ENCODE assay signal across 9 cellular contexts in genomic region chr15:90414408-90415028, GRCh38. TPM values are rescaled to one million over a fixed set of nuclear protein-coding genes. Genes with fewer than 3 reads are reported as not detected.
DNase-seq lines count a peak whose midpoint lies in the region; ATAC-seq and TF ChIP-seq lines count a peak whose summit lies in the region.
"Had no signal": no experiment of that assay in that cellular context is flagged by ENCODE, and none has a peak within 500 bp of the region (broad histone marks: within the 10 kb centered on the region; RNA-seq: fewer than 3 reads in every experiment).

No MANE protein-coding gene starts in this region.

- peaks cover 58% of the 10 kb centered on the region for H3K4me1 Mint-ChIP-seq in T-helper 2 cell treated with Interferon-gamma antibody and Interleukin-4, amounts not matched to agents 5 μg/mL and 100 μg/mL, for 36 hours (ENCODE audit: low read depth)
- H3K4me1 Mint-ChIP-seq in activated CD8-positive, alpha-beta T cell treated with anti-CD3 and anti-CD28 coated beads, Interleukin-2, amount 10 ng/mL, durations not matched to agents 7 days and 5 days (ENCODE audit: low read depth): peaks cover 78% of the 10 kb centered on the region

- H3K4me3 Mint-ChIP-seq in T-helper 2 cell treated with Interferon-gamma antibody and Interleukin-4, amounts not matched to agents 5 μg/mL and 100 μg/mL, for 36 hours: peak overlapping the region; percentile 57
- no peak overlapping the region for H3K4me3 Mint-ChIP-seq in activated CD8-positive, alpha-beta T cell treated with anti-CD3 and anti-CD28 coated beads, Interleukin-2, amount 10 ng/mL, durations not matched to agents 7 days and 5 days

- H3K27ac Mint-ChIP-seq in T-helper 2 cell treated with Interferon-gamma antibody and Interleukin-4, amounts not matched to agents 5 μg/mL and 100 μg/mL, for 36 hours: peak overlapping the region; percentile 76
- peak overlapping the region; percentile 26 for H3K27ac Mint-ChIP-seq in activated CD8-positive, alpha-beta T cell treated with anti-CD3 and anti-CD28 coated beads, Interleukin-2, amount 10 ng/mL, durations not matched to agents 7 days and 5 days

- POLR2A ChIA-PET in activated CD8-positive, alpha-beta T cell treated with anti-CD3 and anti-CD28 coated beads, Interleukin-2, amount 10 ng/mL, durations not matched to agents 7 days and 5 days (lab: Charles Lee): interaction anchor here (2.3 kb wide), 1 partner anchor 26 kb away, joined by 12 read pairs; the partner anchor contains the start of gene IQGAP1

- no peaks in the 10 kb centered on the region for H3K27me3 Mint-ChIP-seq in T-helper 2 cell treated with Interferon-gamma antibody and Interleukin-4, amounts not matched to agents 5 μg/mL and 100 μg/mL, for 36 hours (ENCODE audit: low read depth)
- H3K27me3 Mint-ChIP-seq in activated CD8-positive, alpha-beta T cell treated with anti-CD3 and anti-CD28 coated beads, Interleukin-2, amount 10 ng/mL, durations not matched to agents 7 days and 5 days (ENCODE audit: low read depth): no peaks in the 10 kb centered on the region

- no peak for TF ChIP-seq CTCF in foreskin fibroblast (IDR thresholded peaks at IDR 0.05; ENCODE audit: low read depth, low read length)

- peaks cover 2% of the 10 kb centered on the region for H3K9me3 Mint-ChIP-seq in T-helper 2 cell treated with Interferon-gamma antibody and Interleukin-4, amounts not matched to agents 5 μg/mL and 100 μg/mL, for 36 hours
- H3K9me3 Mint-ChIP-seq in activated CD8-positive, alpha-beta T cell treated with anti-CD3 and anti-CD28 coated beads, Interleukin-2, amount 10 ng/mL, durations not matched to agents 7 days and 5 days (ENCODE audit: insufficient read depth): peaks cover 5% of the 10 kb centered on the region

- CTCF ChIA-PET in activated CD8-positive, alpha-beta T cell treated with anti-CD3 and anti-CD28 coated beads, Interleukin-2, amount 10 ng/mL, durations not matched to agents 7 days and 5 days (lab: Charles Lee): interaction anchor here (0.8 to 1.3 kb wide), 3 partner anchors 11 to 121 kb away, joined by 3 to 7 read pairs (median 4); no protein-coding TSS in a partner anchor

- ATAC-seq in activated CD8-positive, alpha-beta T cell treated with anti-CD3 and anti-CD28 coated beads, Interleukin-2, amount 10 ng/mL, durations not matched to agents 7 days and 5 days: no peak
- ATAC-seq in stimulated activated naive CD8-positive, alpha-beta T cell treated with anti-CD3 and anti-CD28 coated beads, Interleukin-15, Interleukin-2, amounts not matched to agents 100 U/mL and 50 U/mL, for 24 hours: peak; percentile 70
- ATAC-seq in GM19035 (IDR thresholded peaks at IDR 0.05; ENCODE audit: unreplicated experiment) (no peak), GM18517 (IDR thresholded peaks at IDR 0.05; ENCODE audit: unreplicated experiment) (no peak)

- peak overlapping the region; percentile 12 to 16 for H3K4me3 ChIP-seq in foreskin fibroblast (ENCODE audit: low read depth in 1 of 2, low read length in 2 of 2)

- peaks cover 40% of the 10 kb centered on the region for H3K36me3 Mint-ChIP-seq in T-helper 2 cell treated with Interferon-gamma antibody and Interleukin-4, amounts not matched to agents 5 μg/mL and 100 μg/mL, for 36 hours (ENCODE audit: low read depth)
- H3K36me3 Mint-ChIP-seq in activated CD8-positive, alpha-beta T cell treated with anti-CD3 and anti-CD28 coated beads, Interleukin-2, amount 10 ng/mL, durations not matched to agents 7 days and 5 days (ENCODE audit: low read depth): peaks cover 44% of the 10 kb centered on the region

- DNase-seq in T-helper 2 cell treated with Interferon-gamma antibody and Interleukin-4, amounts not matched to agents 5 μg/mL and 100 μg/mL, for 36 hours (ENCODE audit: low spot score): peak; percentile 72
- DNase-seq in T-helper 2 cell: no peak
- no peak for DNase-seq in activated CD8-positive, alpha-beta T cell treated with anti-CD3 and anti-CD28 coated beads, Interleukin-2, amount 10 ng/mL, durations not matched to agents 7 days and 5 days
- peak in 1 of 2 donors; percentile 77 for DNase-seq in foreskin fibroblast
- peak; percentile 39 for DNase-seq in stimulated activated naive CD8-positive, alpha-beta T cell treated with anti-CD3 and anti-CD28 coated beads, Interleukin-15, Interleukin-2, amounts not matched to agents 100 U/mL and 50 U/mL, for 24 hours
- DNase-seq in NCI-H1436 (lab: John Stamatoyannopoulos, UW): no peak
- DNase-seq: NCI-H2107 had no signal

RNA-seq across cellular contexts. Expression of gene IQGAP1, which starts 26.5 kb away (rescaled TPM):
- total RNA-seq in activated CD8-positive, alpha-beta T cell treated with anti-CD3 and anti-CD28 coated beads, Interleukin-2, amount 10 ng/mL, durations not matched to agents 7 days and 5 days: 100 to 1,000 TPM; 249 to 257 TPM

Comparison
In these comparisons a context has a peak if more than half of its experiments do, and no peak if none do; other contexts are left out.
1. DNase-seq: peak in T-helper 2 cell treated with Interferon-gamma antibody and Interleukin-4, amounts not matched to agents 5 μg/mL and 100 μg/mL, for 36 hours (single experiment) and stimulated activated naive CD8-positive, alpha-beta T cell treated with anti-CD3 and anti-CD28 coated beads, Interleukin-15, Interleukin-2, amounts not matched to agents 100 U/mL and 50 U/mL, for 24 hours (single experiment); none in T-helper 2 cell (0 of 5), activated CD8-positive, alpha-beta T cell treated with anti-CD3 and anti-CD28 coated beads, Interleukin-2, amount 10 ng/mL, durations not matched to agents 7 days and 5 days (single experiment) and NCI-H1436 (single experiment).